Comparison of ENCODE assay signal across 32 cellular contexts in the genomic region with DNA sequence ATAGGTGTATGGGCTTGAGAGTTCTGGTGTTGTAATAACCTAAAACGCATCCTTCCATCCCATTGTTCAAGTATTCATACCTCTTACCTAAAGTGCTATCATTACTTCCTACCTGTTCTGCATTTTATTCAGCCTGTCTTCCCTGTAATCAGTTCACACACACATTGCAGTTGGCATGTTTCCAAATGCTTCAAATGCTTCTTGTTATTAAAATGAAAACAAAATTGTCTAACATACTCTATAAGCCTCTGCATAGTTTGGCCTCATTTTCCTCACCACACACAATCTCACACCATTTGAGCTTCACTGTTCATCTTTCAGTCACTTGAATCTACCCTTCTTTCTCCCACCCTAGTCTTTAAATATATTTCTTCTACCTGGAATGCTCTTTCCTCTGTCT.
"Had no signal": no experiment of that assay in that cellular context is flagged by ENCODE, and none has a peak within 500 bp of the region (broad histone marks: within the 10 kb centered on the region; RNA-seq: fewer than 3 reads in every experiment).

No MANE protein-coding gene starts in this region.

- H3K9me3 ChIP-seq: breast epithelium, esophagus squamous epithelium, gastrocnemius medialis, left ventricle myocardium inferior, ovary, sigmoid colon, thoracic aorta, uterus had no signal

- H3K4me3 Mint-ChIP-seq: activated naive CD4-positive, alpha-beta T cell treated with anti-CD3 and anti-CD28 coated beads for 36 hours; activated naive CD8-positive, alpha-beta T cell treated with anti-CD3 and anti-CD28 coated beads for 36 hours; central memory CD8-positive, alpha-beta T cell; naive thymus-derived CD4-positive, alpha-beta T cell; stimulated activated effector memory CD8-positive, alpha-beta T cell treated with anti-CD3 and anti-CD28 coated beads, Interleukin-12 subunit alpha, Interleukin-12 subunit beta, amount 100 ng/mL, for 72 hours; stimulated activated naive CD8-positive, alpha-beta T cell treated with anti-CD3 and anti-CD28 coated beads, Interleukin-15, Interleukin-2, amounts not matched to agents 100 ng/mL and 50 ng/mL, for 24 hours; T-helper 1 cell treated with Interleukin-12 subunit alpha and Interleukin-12 subunit beta and Interleukin-4 antibody, amounts not matched to agents 30 μg/mL and 1 μg/mL, for 36 hours had no signal

- H3K36me3 ChIP-seq: breast epithelium, esophagus squamous epithelium, gastrocnemius medialis, left ventricle myocardium inferior, ovary, sigmoid colon, thoracic aorta, uterus had no signal

- H3K27ac ChIP-seq: breast epithelium, epithelial cell of prostate, esophagus squamous epithelium, gastrocnemius medialis, left ventricle myocardium inferior, ovary, sigmoid colon, thoracic aorta, uterus, VCaP had no signal

- H3K27ac Mint-ChIP-seq: activated naive CD4-positive, alpha-beta T cell treated with anti-CD3 and anti-CD28 coated beads for 36 hours; activated naive CD8-positive, alpha-beta T cell treated with anti-CD3 and anti-CD28 coated beads for 36 hours; naive thymus-derived CD4-positive, alpha-beta T cell; progenitor cell of endocrine pancreas; stimulated activated effector memory CD8-positive, alpha-beta T cell treated with anti-CD3 and anti-CD28 coated beads, Interleukin-12 subunit alpha, Interleukin-12 subunit beta, amount 100 ng/mL, for 72 hours; stimulated activated naive CD8-positive, alpha-beta T cell treated with anti-CD3 and anti-CD28 coated beads, Interleukin-15, Interleukin-2, amounts not matched to agents 100 ng/mL and 50 ng/mL, for 24 hours; T-helper 1 cell treated with Interleukin-12 subunit alpha and Interleukin-12 subunit beta and Interleukin-4 antibody, amounts not matched to agents 30 μg/mL and 1 μg/mL, for 36 hours had no signal

- DNase-seq: activated CD4-positive, alpha-beta T cell treated with anti-CD3 and anti-CD28 coated beads for 48 hours; activated CD4-positive, alpha-beta T cell treated with anti-CD3 and anti-CD28 coated beads, Interleukin-2, amount 50 U/mL, for 48 hours; activated CD8-positive, alpha-beta memory T cell treated with anti-CD3 and anti-CD28 coated beads for 24 hours; activated effector memory CD4-positive, alpha-beta T cell treated with Interleukin-2 at 50 U/mL for 16 hours; activated naive CD4-positive, alpha-beta T cell treated with anti-CD3 and anti-CD28 coated beads for 36 hours; activated naive CD8-positive, alpha-beta T cell treated with anti-CD3 and anti-CD28 coated beads for 36 hours; amniotic stem cell; dermis blood vessel endothelial cell; effector CD4-positive, alpha-beta T cell; esophagus squamous epithelium; gastrocnemius medialis; glutamatergic neuron; islet precursor cell; left ventricle myocardium inferior; naive thymus-derived CD4-positive, alpha-beta T cell; ovary; sigmoid colon; small intestine; stimulated activated CD4-positive, alpha-beta T cell treated with anti-CD3 and anti-CD28 coated beads, Interleukin-4, amount 100 ng/mL, for 24 hours; T-helper 9 cell; trophoblast cell; uterus had no signal

- H3K4me1 ChIP-seq: breast epithelium, esophagus squamous epithelium, gastrocnemius medialis, left ventricle myocardium inferior, sigmoid colon, uterus had no signal

- ATAC-seq: gastrocnemius medialis; naive thymus-derived CD4-positive, alpha-beta T cell; stimulated activated effector memory CD8-positive, alpha-beta T cell treated with anti-CD3 and anti-CD28 coated beads, Interleukin-12 subunit alpha, Interleukin-12 subunit beta, amount 100 ng/mL, for 72 hours had no signal

- H3K27me3 Mint-ChIP-seq: activated naive CD8-positive, alpha-beta T cell treated with anti-CD3 and anti-CD28 coated beads for 36 hours; central memory CD8-positive, alpha-beta T cell; naive thymus-derived CD4-positive, alpha-beta T cell; progenitor cell of endocrine pancreas; stimulated activated naive CD8-positive, alpha-beta T cell treated with anti-CD3 and anti-CD28 coated beads, Interleukin-15, Interleukin-2, amounts not matched to agents 100 ng/mL and 50 ng/mL, for 24 hours had no signal

- H3K4me3 ChIP-seq: breast epithelium, esophagus squamous epithelium, gastrocnemius medialis, left ventricle myocardium inferior, lung, ovary, sigmoid colon, thoracic aorta, uterus had no signal

- H3K4me1 Mint-ChIP-seq: activated naive CD8-positive, alpha-beta T cell treated with anti-CD3 and anti-CD28 coated beads for 36 hours; central memory CD8-positive, alpha-beta T cell; naive thymus-derived CD4-positive, alpha-beta T cell; stimulated activated effector memory CD8-positive, alpha-beta T cell treated with anti-CD3 and anti-CD28 coated beads, Interleukin-12 subunit alpha, Interleukin-12 subunit beta, amount 100 ng/mL, for 72 hours had no signal

- H3K27me3 ChIP-seq: breast epithelium, esophagus squamous epithelium, gastrocnemius medialis, ovary, sigmoid colon, uterus had no signal

- H3K9me3 Mint-ChIP-seq: activated naive CD4-positive, alpha-beta T cell treated with anti-CD3 and anti-CD28 coated beads for 36 hours; central memory CD8-positive, alpha-beta T cell; stimulated activated effector memory CD8-positive, alpha-beta T cell treated with anti-CD3 and anti-CD28 coated beads, Interleukin-12 subunit alpha, Interleukin-12 subunit beta, amount 100 ng/mL, for 72 hours; stimulated activated naive CD8-positive, alpha-beta T cell treated with anti-CD3 and anti-CD28 coated beads, Interleukin-15, Interleukin-2, amounts not matched to agents 100 ng/mL and 50 ng/mL, for 24 hours; T-helper 1 cell treated with Interleukin-12 subunit alpha and Interleukin-12 subunit beta and Interleukin-4 antibody, amounts not matched to agents 30 μg/mL and 1 μg/mL, for 36 hours had no signal

- H3K36me3 Mint-ChIP-seq: activated naive CD8-positive, alpha-beta T cell treated with anti-CD3 and anti-CD28 coated beads for 36 hours; naive thymus-derived CD4-positive, alpha-beta T cell; stimulated activated effector memory CD8-positive, alpha-beta T cell treated with anti-CD3 and anti-CD28 coated beads, Interleukin-12 subunit alpha, Interleukin-12 subunit beta, amount 100 ng/mL, for 72 hours had no signal
